1 cellular context compared by ENCODE assay signal in genomic region chr16:85306071-85306792, GRCh38.
A peak's percentile ranks its signal among the peaks of the same experiment; 100 is the strongest.
TF ChIP-seq lines count a peak whose summit lies in the region.

No MANE protein-coding gene starts in this region.

TF ChIP-seq in HepG2, 621 proteins besides CTCF, POLR2A, EP300 and RAD21 (continued from another document and continues in another):
- TF ChIP-seq RERE (CRISPR knock-in tag; IDR thresholded peaks at IDR 0.05; ENCODE audit: low read depth) = no peak
- TF ChIP-seq MNT (IDR thresholded peaks at IDR 0.05) = peak; percentile 84
- TF ChIP-seq U2AF1 (optimal IDR thresholded peaks at IDR 0.05; ENCODE audit: low read depth, low read length) = no peak
- TF ChIP-seq NCOA2 (CRISPR knock-in tag; IDR thresholded peaks at IDR 0.05) = peak; percentile 70
- TF ChIP-seq TBL1XR1 (IDR thresholded peaks at IDR 0.05; ENCODE audit: borderline replicate concordance, low read length, partially characterized antibody) = no peak
- peak; percentile 91; the same call in 1 of the 2 replicates for TF ChIP-seq NRL (CRISPR knock-in tag; IDR thresholded peaks at IDR 0.05; ENCODE audit: borderline replicate concordance)
- no peak; the same call in 1 of the 2 replicates for TF ChIP-seq SP4 (CRISPR knock-in tag; IDR thresholded peaks at IDR 0.05)
- TF ChIP-seq ZNF512B (CRISPR knock-in tag; IDR thresholded peaks at IDR 0.05; ENCODE audit: borderline replicate concordance) = no peak
- no peak for TF ChIP-seq MAZ (IDR thresholded peaks at IDR 0.05; ENCODE audit: borderline replicate concordance, low read depth, low read length)
- peak; percentile 71; the same call in 1 of the 2 replicates for TF ChIP-seq MAZ (CRISPR knock-in tag; IDR thresholded peaks at IDR 0.05; ENCODE audit: low read depth)
- TF ChIP-seq NR3C1 (CRISPR knock-in tag; IDR thresholded peaks at IDR 0.05) = no peak
- 0 out of 2 replicates have a peak, but pooled peaks have one; percentile 60 for TF ChIP-seq ZNF772 (CRISPR knock-in tag; IDR thresholded peaks at IDR 0.05)
- TF ChIP-seq ZKSCAN1 (IDR thresholded peaks at IDR 0.05; ENCODE audit: low read length) = no peak
- no peak for TF ChIP-seq ZNF503 (CRISPR knock-in tag; IDR thresholded peaks at IDR 0.05)
- TF ChIP-seq ZKSCAN5 (CRISPR knock-in tag; IDR thresholded peaks at IDR 0.05) = peak; percentile 64; the same call in 1 of the 2 replicates
- TF ChIP-seq REL (CRISPR knock-in tag; conservative IDR thresholded peaks at IDR 0.05) = no peak
- TF ChIP-seq ZNF850 (CRISPR knock-in tag; conservative IDR thresholded peaks at IDR 0.05) = no peak
- TF ChIP-seq ZNF883 (CRISPR knock-in tag; IDR thresholded peaks at IDR 0.05; ENCODE audit: not compliant biosample characterization) = peak; percentile 94
- TF ChIP-seq ZNF362 (CRISPR knock-in tag; IDR thresholded peaks at IDR 0.05; ENCODE audit: borderline replicate concordance) = no peak
- TF ChIP-seq TERF1 (CRISPR knock-in tag; IDR thresholded peaks at IDR 0.05) = no peak
- peak; percentile 72 for TF ChIP-seq POGZ (CRISPR knock-in tag; IDR thresholded peaks at IDR 0.05)
- TF ChIP-seq MTA3 (CRISPR knock-in tag; IDR thresholded peaks at IDR 0.05) = no peak
- TF ChIP-seq ZNF766 (CRISPR knock-in tag; IDR thresholded peaks at IDR 0.05; ENCODE audit: borderline replicate concordance) = 0 out of 2 replicates have a peak, but pooled peaks have one; percentile 20
- no peak for TF ChIP-seq ZSCAN20 (CRISPR knock-in tag; IDR thresholded peaks at IDR 0.05; ENCODE audit: borderline replicate concordance)
- TF ChIP-seq POGK (CRISPR knock-in tag; conservative IDR thresholded peaks at IDR 0.05) = peak; percentile 50; the same call in 1 of the 2 replicates
- no peak for TF ChIP-seq TAF15 (IDR thresholded peaks at IDR 0.05; ENCODE audit: low read depth, low read length, poor library complexity, severe bottlenecking)
- TF ChIP-seq TCF7 (IDR thresholded peaks at IDR 0.05; ENCODE audit: low read depth) = no peak
- TF ChIP-seq POLR2G (IDR thresholded peaks at IDR 0.05; ENCODE audit: low read depth, low read length) = 0 out of 2 replicates have a peak, but pooled peaks have one; percentile 37
- no peak; the same call in 1 of the 2 replicates for TF ChIP-seq ATF1 (CRISPR knock-in tag; IDR thresholded peaks at IDR 0.05)
- TF ChIP-seq NKX3-1 (CRISPR knock-in tag; IDR thresholded peaks at IDR 0.05) = no peak
- no peak for TF ChIP-seq NFIB (CRISPR knock-in tag; IDR thresholded peaks at IDR 0.05; ENCODE audit: borderline replicate concordance)
- no peak for TF ChIP-seq GTF2F1 (IDR thresholded peaks at IDR 0.05; ENCODE audit: low read length)
- TF ChIP-seq ELF3 (CRISPR knock-in tag; IDR thresholded peaks at IDR 0.05) = peak; percentile 86
- TF ChIP-seq KLF6 (CRISPR knock-in tag; IDR thresholded peaks at IDR 0.05) = peak; percentile 73
- peak; percentile 66; the same call in 1 of the 2 replicates for TF ChIP-seq ZSCAN25 (CRISPR knock-in tag; IDR thresholded peaks at IDR 0.05)
- peak; percentile 63; the same call in 1 of the 2 replicates for TF ChIP-seq ZNF224 (CRISPR knock-in tag; IDR thresholded peaks at IDR 0.05)
- no peak for TF ChIP-seq IKZF4 (CRISPR knock-in tag; IDR thresholded peaks at IDR 0.05; ENCODE audit: borderline replicate concordance, low read depth, not compliant biosample characterization)
- no peak for TF ChIP-seq FIP1L1 (IDR thresholded peaks at IDR 0.05; ENCODE audit: borderline replicate concordance, insufficient read depth, low read depth, low read length)
